17 cellular contexts compared by ENCODE assay signal in genomic region chr20:50015993-50016770, GRCh38. TPM values are rescaled to one million over a fixed set of nuclear protein-coding genes. Genes with fewer than 3 reads are reported as not detected.
A peak's percentile ranks its signal among the peaks of the same experiment; 100 is the strongest.
DNase-seq lines count a peak whose midpoint lies in the region; ATAC-seq and TF ChIP-seq lines count a peak whose summit lies in the region.
"Had no signal": no experiment of that assay in that cellular context is flagged by ENCODE, and none has a peak within 500 bp of the region (broad histone marks: within the 10 kb centered on the region; RNA-seq: fewer than 3 reads in every experiment).

No MANE protein-coding gene starts in this region.

- H3K4me2 ChIP-seq in hepatocyte: peak overlapping the region; percentile 51

- peaks cover 44% of the 10 kb centered on the region for H3K4me1 ChIP-seq in hepatocyte (ENCODE audit: insufficient read depth)
- peaks cover 0 to 6% (median 2%) of the 10 kb centered on the region in 4 donors for H3K4me1 ChIP-seq in Peyer's patch

- H3K4me3 ChIP-seq in H7 (ENCODE audit: insufficient read depth, low read depth, low read length) (no peak overlapping the region), hepatocyte (no peak overlapping the region), retinal pigment epithelial cell (ENCODE audit: low read length) (no peak overlapping the region), Peyer's patch (no peak overlapping the region)

- peak; percentile 66 for DNase-seq in H7
- peak; percentile 82 for DNase-seq in hepatocyte (ENCODE audit: low spot score)
- DNase-seq in retinal pigment epithelial cell (ENCODE audit: low read depth): peak; percentile 40
- no peak for DNase-seq in Peyer's patch
- DNase-seq in stimulated activated CD4-positive, alpha-beta T cell treated with anti-CD3 and anti-CD28 coated beads, Interleukin-4, amount 100 ng/mL, for 4 hours: no peak
- no peak for DNase-seq in stimulated activated naive CD4-positive, alpha-beta T cell (lab: John Stamatoyannopoulos, UW)
- DNase-seq: activated CD8-positive, alpha-beta memory T cell treated with anti-CD3 and anti-CD28 coated beads, Interleukin-2, amount 50 U/mL, for 4 hours; activated naive CD4-positive, alpha-beta T cell treated with anti-CD3 and anti-CD28 coated beads, Interleukin-2, amount 10 ng/mL, durations not matched to agents 7 days and 5 days; erythroblast; midbrain; NCI-H1105 treated with DMSO at 0.1 percent for 48 hours; NCI-H524 treated with DMSO at 0.1 percent for 48 hours; SHP77 treated with DMSO at 0.1 percent for 48 hours; stimulated activated CD4-positive, alpha-beta T cell treated with anti-CD3 and anti-CD28 coated beads, Interleukin-4, amount 100 ng/mL, for 24 hours; stimulated activated naive B cell treated with anti-CD40 and anti-IgM and Interleukin-4, amounts not matched to agents 10 μg/mL and 1 μg/mL and 100 μg/mL, for 72 hours had no signal

- H3K27me3 ChIP-seq in H7 (ENCODE audit: control insufficient read depth, insufficient read depth, low read length): no peaks in the 10 kb centered on the region
- H3K27me3 ChIP-seq in hepatocyte: no peaks in the 10 kb centered on the region
- no peaks in the 10 kb centered on the region for H3K27me3 ChIP-seq in Peyer's patch

- WGBS in hepatocyte (ENCODE audit: low lambda C conversion rate, missing lambda C conversion rate): 42% methylated on average over 18 of the region's 18 CpGs

- no peaks in the 10 kb centered on the region for H3K36me3 ChIP-seq in H7 (replicated peaks; ENCODE audit: control insufficient read depth, insufficient read depth, low read length)
- H3K36me3 ChIP-seq in hepatocyte (replicated peaks; ENCODE audit: insufficient read depth, low read depth): no peaks in the 10 kb centered on the region
- no peaks in the 10 kb centered on the region for H3K36me3 ChIP-seq in Peyer's patch

- no peaks in the 10 kb centered on the region for H4K20me1 ChIP-seq in hepatocyte (ENCODE audit: insufficient read depth, poor library complexity, severe bottlenecking)

- H3K27ac ChIP-seq in VCaP: peak overlapping the region; percentile 45; the same call in 1 of the 2 replicates
- H3K27ac ChIP-seq in hepatocyte: peak overlapping the region; percentile 76
- no peak overlapping the region for H3K27ac ChIP-seq in Peyer's patch

- TF ChIP-seq CTCF in VCaP (conservative IDR thresholded peaks at IDR 0.05) (no peak), hepatocyte (IDR thresholded peaks at IDR 0.05; ENCODE audit: poor library complexity) (no peak), retinal pigment epithelial cell (conservative IDR thresholded peaks at IDR 0.05; ENCODE audit: low read depth, low read length) (no peak), Peyer's patch (IDR thresholded peaks at IDR 0.05) (no peak)

- no peaks in the 10 kb centered on the region for H3K9me3 ChIP-seq in hepatocyte (ENCODE audit: low read depth)
- H3K9me3 ChIP-seq in Peyer's patch: no peaks in the 10 kb centered on the region

- no peaks in the 10 kb centered on the region for H3K9me2 ChIP-seq in hepatocyte (replicated peaks; ENCODE audit: insufficient read depth)

- no peak for ATAC-seq in GM18861 (IDR thresholded peaks at IDR 0.05; ENCODE audit: unreplicated experiment)
- ATAC-seq: stimulated activated naive B cell treated with anti-CD40 and anti-IgM and Interleukin-4, amounts not matched to agents 10 μg/mL and 1 μg/mL and 100 μg/mL, for 72 hours had no signal

- peak overlapping the region; percentile 61 for H2AFZ ChIP-seq in hepatocyte

- TF ChIP-seq POLR2A in Peyer's patch (IDR thresholded peaks at IDR 0.05): no peak

- H3K79me2 ChIP-seq in hepatocyte: no peaks in the 10 kb centered on the region

RNA-seq across cellular contexts. Expression of gene SNAI1, which starts 33.4 kb away (rescaled TPM):
- 9.4 and 13.3 TPM in 2 replicates for total RNA-seq in H7 (2014; rRNA removed; shearing (Covaris generic))
- 2.9 and 3.0 TPM in 2 replicates for total RNA-seq in hepatocyte
- 8.4 and 9.8 TPM in 2 replicates for polyA plus RNA-seq in hepatocyte
- 1 to 10 TPM in 3 of 4 donors, under 1 TPM in 1; 0.53 to 3.3 (median 1.4) TPM for total RNA-seq in Peyer's patch

Comparison
In these comparisons a context has a peak if more than half of its experiments do, and no peak if none do; other contexts are left out.
1. DNase-seq: peak in H7 (single experiment), hepatocyte (single experiment) and retinal pigment epithelial cell (single experiment); none in Peyer's patch (0 of 3), stimulated activated CD4-positive, alpha-beta T cell treated with anti-CD3 and anti-CD28 coated beads, Interleukin-4, amount 100 ng/mL, for 4 hours (0 of 2) and stimulated activated naive CD4-positive, alpha-beta T cell (0 of 6).
2. H3K27ac ChIP-seq: peak in VCaP (single experiment) and hepatocyte (single experiment); none in Peyer's patch (0 of 4).